In genomic region chr14:73463411-73463810, GRCh38 we compare ENCODE assay signal across 8 cellular contexts. TPM values are rescaled to one million over a fixed set of nuclear protein-coding genes. Genes with fewer than 3 reads are reported as not detected.
DNase-seq lines count a peak whose midpoint lies in the region; ATAC-seq and TF ChIP-seq lines count a peak whose summit lies in the region.

No MANE protein-coding gene starts in this region.

- no peaks in the 10 kb centered on the region for H3K9me3 ChIP-seq in MG63
- no peaks in the 10 kb centered on the region for H3K9me3 ChIP-seq in stomach

- peak; percentile 98 for DNase-seq in AG09309 (ENCODE audit: low read depth)
- DNase-seq in MG63: peak; percentile 56
- DNase-seq in amniotic stem cell (lab: John Stamatoyannopoulos, UW): peak; percentile 46
- DNase-seq in iris pigment epithelial cell (ENCODE audit: low read depth): peak; percentile 99
- DNase-seq in stomach: peak; percentile 33
- DNase-seq in NCI-H187 treated with DMSO at 0.1 percent for 48 hours (lab: John Stamatoyannopoulos, UW): no peak
- DNase-seq in SHP77 treated with DMSO at 0.1 percent for 48 hours (lab: John Stamatoyannopoulos, UW): no peak
- DNase-seq in left colon: no peak

- H3K36me3 ChIP-seq in MG63 (no peaks in the 10 kb centered on the region), stomach (no peaks in the 10 kb centered on the region)

- no peaks in the 10 kb centered on the region for H3K27me3 ChIP-seq in MG63
- no peaks in the 10 kb centered on the region for H3K27me3 ChIP-seq in stomach

- TF ChIP-seq EP300 in stomach (IDR thresholded peaks at IDR 0.05): no peak

- WGBS in stomach, 5 donors: 45 to 65% (median 55%) methylated on average over 5 of the region's 5 CpGs

- peak overlapping the region in 4 of 5 donors; percentile 81 to 97 (median 92) for H3K27ac ChIP-seq in stomach

- no peak for TF ChIP-seq POLR2A in stomach (IDR thresholded peaks at IDR 0.05)

- no peak for ATAC-seq in left colon

- intact Hi-C loops in stomach (cut with DNase I; ENCODE audit: low total_unique reads): no loop called here
- intact Hi-C loops in left colon (cut with DNase I, micrococcal nuclease): no loop called here

- TF ChIP-seq CTCF in AG09309 (IDR thresholded peaks at IDR 0.05; ENCODE audit: control insufficient read depth, insufficient read depth, low read depth, low read length, missing control alignments): no peak
- no peak for TF ChIP-seq CTCF in stomach (IDR thresholded peaks at IDR 0.05)

- no peak overlapping the region for H3K4me3 ChIP-seq in AG09309 (ENCODE audit: control insufficient read depth, low read depth, low read length)
- H3K4me3 ChIP-seq in MG63: no peak overlapping the region
- H3K4me3 ChIP-seq in stomach: peak overlapping the region in 1 of 4 donors; percentile 26

- H3K4me1 ChIP-seq in stomach: peaks cover 37 to 89% (median 62%) of the 10 kb centered on the region in 4 donors

RNA-seq across cellular contexts. Expression of gene NUMB, which starts 5.1 kb away (rescaled TPM):
- 12.2 and 21.5 TPM in 2 replicates for total RNA-seq in MG63 (2014; rRNA removed; shearing (Covaris generic); ENCODE audit: low replicate concordance)
- 100 to 1,000 TPM in 2 of 5 donors, 10 to 100 TPM in 3; 43.7 to 135 (median 75.6) TPM for total RNA-seq in stomach
- 10 to 100 TPM; 26.4 to 43.8 (median 26.6) TPM for polyA plus RNA-seq in stomach
- total RNA-seq in left colon: 100 to 1,000 TPM; 105 to 114 TPM

RNA-seq across cellular contexts. Expression of gene RIOX1, which starts 27.3 kb away (rescaled TPM):
- total RNA-seq in MG63 (2014; rRNA removed; shearing (Covaris generic); ENCODE audit: low replicate concordance): 14.2 and 23.6 TPM in 2 replicates
- total RNA-seq in stomach: 10 to 100 TPM in 4 of 5 donors, 1 to 10 TPM in 1; 7.2 to 86.9 (median 25.0) TPM
- 1 to 10 TPM; 5.1 to 6.7 (median 6.7) TPM for polyA plus RNA-seq in stomach
- total RNA-seq in left colon: 10 to 100 TPM; 10.2 to 10.3 TPM

Comparison
In these comparisons a context has a peak if more than half of its experiments do, and no peak if none do; other contexts are left out.
1. DNase-seq: peak in AG09309 (single experiment), MG63 (single experiment), amniotic stem cell (single experiment), iris pigment epithelial cell (single experiment) and stomach (single experiment); none in NCI-H187 treated with DMSO at 0.1 percent for 48 hours (single experiment), SHP77 treated with DMSO at 0.1 percent for 48 hours (single experiment) and left colon (0 of 2).